8 cellular contexts compared by ENCODE assay signal in the genomic region with DNA sequence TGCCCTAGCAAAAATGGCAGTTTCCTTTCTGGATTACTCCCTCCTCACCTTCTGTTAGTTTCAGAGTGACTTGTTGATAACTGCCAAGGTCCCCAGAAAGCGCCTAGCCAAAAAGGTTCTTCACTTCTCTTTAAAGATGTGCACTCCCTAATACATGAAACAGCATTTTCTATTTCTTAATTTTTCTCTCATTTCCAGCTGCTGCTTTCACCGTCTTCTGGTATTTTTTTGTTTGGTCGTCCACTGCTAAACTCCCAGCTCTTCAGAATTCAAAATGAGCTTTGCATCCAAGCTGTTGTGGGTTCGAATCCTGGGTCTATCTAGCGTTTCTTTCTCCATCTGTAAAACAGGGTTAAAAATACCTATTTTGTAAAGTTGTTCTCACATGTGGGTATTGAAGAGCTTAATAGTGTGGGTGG. TPM values are rescaled to one million over a fixed set of nuclear protein-coding genes. Genes with fewer than 3 reads are reported as not detected.
DNase-seq lines count a peak whose midpoint lies in the region; ATAC-seq and TF ChIP-seq lines count a peak whose summit lies in the region.

No MANE protein-coding gene starts in this region.

- CTCF ChIA-PET in activated CD4-positive, alpha-beta T cell treated with anti-CD3 and anti-CD28 coated beads for 36 hours (lab: Charles Lee): interaction anchor here (0.7 to 4.0 kb wide), 13 partner anchors 18 to 481 kb away, joined by 3 to 39 read pairs (median 4); a partner anchor contains a TSS

- H3K27ac ChIP-seq in layer of hippocampus (ENCODE audit: low read depth, low read length) (peak overlapping the region; percentile 97), suprapubic skin (peak overlapping the region; percentile 100)

- H3K4me1 ChIP-seq in adipocyte (ENCODE audit: control insufficient read depth, insufficient read depth, low read length) (peaks cover 12% of the 10 kb centered on the region), suprapubic skin (peaks cover 19% of the 10 kb centered on the region)

- H3K27me3 Mint-ChIP-seq in activated CD4-positive, alpha-beta T cell treated with anti-CD3 and anti-CD28 coated beads for 36 hours: no peaks in the 10 kb centered on the region

- H3K4me3 ChIP-seq in adipocyte (ENCODE audit: low read length) (peak overlapping the region; percentile 97), suprapubic skin (peak overlapping the region; percentile 99)

- H3K27ac Mint-ChIP-seq in activated CD4-positive, alpha-beta T cell treated with anti-CD3 and anti-CD28 coated beads for 36 hours: peak overlapping the region; percentile 99

- 32% methylated on average over 5 of the region's 5 CpGs for WGBS in suprapubic skin

- TF ChIP-seq POLR2A in suprapubic skin (IDR thresholded peaks at IDR 0.05): no peak

- DNase-seq in activated CD4-positive, alpha-beta T cell treated with anti-CD3 and anti-CD28 coated beads for 36 hours: no peak
- no peak for DNase-seq in activated CD4-positive, alpha-beta T cell treated with anti-CD3 and anti-CD28 coated beads, Interleukin-2, amount 50 U/mL, for 4 hours
- DNase-seq in adipocyte (ENCODE audit: low read depth) (no peak), suprapubic skin (ENCODE audit: low spot score in 2 of 2) (no peak), NCI-H2227 treated with DMSO at 0.1 percent for 48 hours (lab: John Stamatoyannopoulos, UW) (no peak)

- H3K27me3 ChIP-seq in adipocyte (replicated peaks; ENCODE audit: control insufficient read depth, insufficient read depth, low read length) (no peaks in the 10 kb centered on the region), layer of hippocampus (ENCODE audit: control insufficient read depth, insufficient read depth, low read length) (no peaks in the 10 kb centered on the region), suprapubic skin (no peaks in the 10 kb centered on the region)

- H3K4me3 Mint-ChIP-seq in activated CD4-positive, alpha-beta T cell treated with anti-CD3 and anti-CD28 coated beads for 36 hours: peak overlapping the region; percentile 98

- intact Hi-C loops in activated CD4-positive, alpha-beta T cell treated with anti-CD3 and anti-CD28 coated beads for 36 hours (cut with DNase I, micrococcal nuclease): loop anchor here (1.0 to 10.0 kb wide), 9 partner anchors 206 to 838 kb away; a partner anchor contains a TSS

- H3K9me3 ChIP-seq in adipocyte (ENCODE audit: control insufficient read depth, low read length): no peaks in the 10 kb centered on the region
- H3K9me3 ChIP-seq in suprapubic skin: no peaks in the 10 kb centered on the region

- H3K36me3 Mint-ChIP-seq in activated CD4-positive, alpha-beta T cell treated with anti-CD3 and anti-CD28 coated beads for 36 hours (ENCODE audit: low read depth): peaks cover 3% of the 10 kb centered on the region

- H3K36me3 ChIP-seq in adipocyte (ENCODE audit: control insufficient read depth, insufficient read depth, low read length, severe bottlenecking) (no peaks in the 10 kb centered on the region), suprapubic skin (no peaks in the 10 kb centered on the region)

- H3K9me3 Mint-ChIP-seq in activated CD4-positive, alpha-beta T cell treated with anti-CD3 and anti-CD28 coated beads for 36 hours (ENCODE audit: low read depth): no peaks in the 10 kb centered on the region

- ATAC-seq in activated CD4-positive, alpha-beta T cell treated with anti-CD3 and anti-CD28 coated beads for 36 hours: peak; percentile 9
- ATAC-seq in HG02678 (IDR thresholded peaks at IDR 0.05; ENCODE audit: unreplicated experiment): no peak
- ATAC-seq in HG03469 (IDR thresholded peaks at IDR 0.05; ENCODE audit: unreplicated experiment): no peak

- no peak for TF ChIP-seq EP300 in suprapubic skin (IDR thresholded peaks at IDR 0.05)

- TF ChIP-seq CTCF in suprapubic skin (IDR thresholded peaks at IDR 0.05): no peak

- H3K4me1 Mint-ChIP-seq in activated CD4-positive, alpha-beta T cell treated with anti-CD3 and anti-CD28 coated beads for 36 hours: peaks cover 33% of the 10 kb centered on the region

- POLR2A ChIA-PET in activated CD4-positive, alpha-beta T cell treated with anti-CD3 and anti-CD28 coated beads for 36 hours (lab: Charles Lee): interaction anchor here (0.6 to 2.6 kb wide), 11 partner anchors 10 to 707 kb away, joined by 3 to 19 read pairs (median 4); a partner anchor contains a TSS

- peak overlapping the region; percentile 96 for H3K9ac ChIP-seq in adipocyte (ENCODE audit: low read length)

RNA-seq across cellular contexts. Expression of a gene that starts 0.4 kb away (rescaled TPM):
- 10 to 100 TPM; 41.8 to 45.0 TPM for total RNA-seq in activated CD4-positive, alpha-beta T cell treated with anti-CD3 and anti-CD28 coated beads for 36 hours
- 10 to 100 TPM; 11.3 to 51.6 (median 21.0) TPM for total RNA-seq in suprapubic skin

RNA-seq across cellular contexts. Expression of a gene that starts 6.4 kb away (rescaled TPM):
- total RNA-seq in activated CD4-positive, alpha-beta T cell treated with anti-CD3 and anti-CD28 coated beads for 36 hours: 1 to 10 TPM; 2.2 to 2.5 TPM
- total RNA-seq in suprapubic skin: 10 to 100 TPM; 11.5 to 34.6 (median 24.4) TPM
